10 cellular contexts compared by ENCODE assay signal in genomic region chr1:8096105-8097011, GRCh38.
DNase-seq lines count a peak whose midpoint lies in the region; ATAC-seq and TF ChIP-seq lines count a peak whose summit lies in the region.
"Had no signal": no experiment of that assay in that cellular context is flagged by ENCODE, and none has a peak within 500 bp of the region (broad histone marks: within the 10 kb centered on the region; RNA-seq: fewer than 3 reads in every experiment).

No MANE protein-coding gene starts in this region.

- no peak for DNase-seq in activated naive CD8-positive, alpha-beta T cell treated with anti-CD3 and anti-CD28 coated beads, Interleukin-2, amount 50 U/mL, for 24 hours
- DNase-seq in activated naive CD8-positive, alpha-beta T cell treated with anti-CD3 and anti-CD28 coated beads for 36 hours = no peak
- DNase-seq in adrenal gland = no peak
- DNase-seq in left lobe of liver (ENCODE audit: low spot score) = no peak
- DNase-seq in uterus = no peak
- DNase-seq in midbrain (lab: John Stamatoyannopoulos, UW) = no peak
- DNase-seq in NCI-H345 treated with DMSO at 0.1 percent for 48 hours (lab: John Stamatoyannopoulos, UW; ENCODE audit: unreplicated experiment) = no peak
- DNase-seq: activated CD8-positive, alpha-beta memory T cell treated with anti-CD3 and anti-CD28 coated beads, Interleukin-2, amount 50 U/mL, for 48 hours had no signal

- H3K27ac Mint-ChIP-seq in activated naive CD8-positive, alpha-beta T cell treated with anti-CD3 and anti-CD28 coated beads, Interleukin-2, amount 50 U/mL, for 24 hours = peak overlapping the region; percentile 73
- no peak overlapping the region for H3K27ac Mint-ChIP-seq in activated naive CD8-positive, alpha-beta T cell treated with anti-CD3 and anti-CD28 coated beads for 36 hours

- peaks cover 16% of the 10 kb centered on the region for H3K27me3 Mint-ChIP-seq in activated naive CD8-positive, alpha-beta T cell treated with anti-CD3 and anti-CD28 coated beads, Interleukin-2, amount 50 U/mL, for 24 hours
- H3K27me3 Mint-ChIP-seq in activated naive CD8-positive, alpha-beta T cell treated with anti-CD3 and anti-CD28 coated beads for 36 hours = peaks cover 14% of the 10 kb centered on the region

- TF ChIP-seq POLR2A in adrenal gland (IDR thresholded peaks at IDR 0.05) = no peak
- no peak for TF ChIP-seq POLR2A in uterus (IDR thresholded peaks at IDR 0.05)

- H3K36me3 ChIP-seq in adrenal gland (replicated peaks in 1 of 2) (no peaks in the 10 kb centered on the region), uterus (no peaks in the 10 kb centered on the region)
- H3K36me3 ChIP-seq: neutrophil had no signal

- H3K27ac ChIP-seq in adrenal gland (peak overlapping the region; percentile 49 to 80 (median 77)), uterus (peak overlapping the region; percentile 86 to 90)
- H3K27ac ChIP-seq: neutrophil had no signal

- WGBS in adrenal gland, 4 donors = 31 to 38% (median 35%) methylated on average over 12 of the region's 12 CpGs

- H3K9me3 Mint-ChIP-seq in activated naive CD8-positive, alpha-beta T cell treated with anti-CD3 and anti-CD28 coated beads, Interleukin-2, amount 50 U/mL, for 24 hours = no peaks in the 10 kb centered on the region
- no peaks in the 10 kb centered on the region for H3K9me3 Mint-ChIP-seq in activated naive CD8-positive, alpha-beta T cell treated with anti-CD3 and anti-CD28 coated beads for 36 hours

- peaks cover 48% of the 10 kb centered on the region for H3K4me1 Mint-ChIP-seq in activated naive CD8-positive, alpha-beta T cell treated with anti-CD3 and anti-CD28 coated beads, Interleukin-2, amount 50 U/mL, for 24 hours
- H3K4me1 Mint-ChIP-seq in activated naive CD8-positive, alpha-beta T cell treated with anti-CD3 and anti-CD28 coated beads for 36 hours = peaks cover 29% of the 10 kb centered on the region

- intact Hi-C loops in adrenal gland (cut with DNase I) (no loop called here), uterus (cut with DNase I; ENCODE audit: low total_unique reads) (no loop called here)

- TF ChIP-seq CTCF in adrenal gland (IDR thresholded peaks at IDR 0.05) = peak in 2 of 6 experiments; percentile 8 to 14
- TF ChIP-seq CTCF in uterus (IDR thresholded peaks at IDR 0.05) = no peak

- peaks cover 20 to 35% of the 10 kb centered on the region in 2 donors for H3K4me1 ChIP-seq in adrenal gland (replicated peaks in 1 of 2)
- H3K4me1 ChIP-seq in uterus = peaks cover 5 to 6% of the 10 kb centered on the region in 2 donors

- no peak for ATAC-seq in activated naive CD8-positive, alpha-beta T cell treated with anti-CD3 and anti-CD28 coated beads, Interleukin-2, amount 50 U/mL, for 24 hours
- ATAC-seq in left lobe of liver (peak; percentile 64), GM19023 (IDR thresholded peaks at IDR 0.05; ENCODE audit: unreplicated experiment) (no peak)

- H3K4me3 ChIP-seq in adrenal gland (peak overlapping the region in 1 of 4 donors; percentile 6), uterus (no peak overlapping the region)

- H3K4me3 Mint-ChIP-seq in activated naive CD8-positive, alpha-beta T cell treated with anti-CD3 and anti-CD28 coated beads, Interleukin-2, amount 50 U/mL, for 24 hours = no peak overlapping the region
- H3K4me3 Mint-ChIP-seq in activated naive CD8-positive, alpha-beta T cell treated with anti-CD3 and anti-CD28 coated beads for 36 hours = no peak overlapping the region

- H3K36me3 Mint-ChIP-seq in activated naive CD8-positive, alpha-beta T cell treated with anti-CD3 and anti-CD28 coated beads, Interleukin-2, amount 50 U/mL, for 24 hours (ENCODE audit: low read depth) = no peaks in the 10 kb centered on the region
- H3K36me3 Mint-ChIP-seq in activated naive CD8-positive, alpha-beta T cell treated with anti-CD3 and anti-CD28 coated beads for 36 hours = no peaks in the 10 kb centered on the region

- H3K9me3 ChIP-seq in adrenal gland (replicated peaks in 1 of 3) (no peaks in the 10 kb centered on the region), uterus (no peaks in the 10 kb centered on the region)
- H3K9me3 ChIP-seq: neutrophil had no signal

- H3K27me3 ChIP-seq in adrenal gland (no peaks in the 10 kb centered on the region), uterus (no peaks in the 10 kb centered on the region)
